8 cellular contexts compared by ENCODE assay signal in genomic region chr7:150404785-150405583, GRCh38. TPM values are rescaled to one million over a fixed set of nuclear protein-coding genes. Genes with fewer than 3 reads are reported as not detected.
A peak's percentile ranks its signal among the peaks of the same experiment; 100 is the strongest.
DNase-seq lines count a peak whose midpoint lies in the region; ATAC-seq and TF ChIP-seq lines count a peak whose summit lies in the region.

No MANE protein-coding gene starts in this region.

- peaks cover 22 to 75% (median 43%) of the 10 kb centered on the region in 6 donors for H3K4me1 ChIP-seq in spleen

- H3K27me3 ChIP-seq in spleen (replicated peaks in 1 of 7), result no peaks in the 10 kb centered on the region

- peak; percentile 46 for ATAC-seq in HG02938 (IDR thresholded peaks at IDR 0.05; ENCODE audit: unreplicated experiment)
- peak; percentile 36 for ATAC-seq in activated B cell treated with CpG ODN at 0.5 μM for 24 hours (ENCODE audit: low read depth)

- no peaks in the 10 kb centered on the region for H3K9me3 Mint-ChIP-seq in activated B cell treated with CpG ODN at 0.5 μM for 24 hours

- intact Hi-C loops in activated B cell treated with CpG ODN at 0.5 μM for 24 hours (cut with micrococcal nuclease), result loop anchor here (1.0 to 5.0 kb wide), 8 partner anchors 16 to 827 kb away; partner anchors contain the start of genes ABCB8, CHPF2, REPIN1 and SLC4A2
- intact Hi-C loops in spleen (cut with DNase I; ENCODE audit: low total_unique reads), result no loop called here

- H3K27ac Mint-ChIP-seq in activated B cell treated with CpG ODN at 0.5 μM for 24 hours, result peak overlapping the region; percentile 99

- H3K27ac ChIP-seq in 22Rv1 (peak overlapping the region; percentile 32; the same call in 1 of the 2 replicates), spleen (peak overlapping the region; percentile 94 to 98 (median 96))

- no peaks in the 10 kb centered on the region for H3K9me3 ChIP-seq in spleen

- peaks cover 73% of the 10 kb centered on the region for H3K4me1 Mint-ChIP-seq in activated B cell treated with CpG ODN at 0.5 μM for 24 hours

- peak; percentile 83 for TF ChIP-seq POLR2A in GM15510 (IDR thresholded peaks at IDR 0.05; ENCODE audit: borderline replicate concordance, extremely low read depth, insufficient read length)
- peak in 2 of 3 donors; percentile 9 to 65 for TF ChIP-seq POLR2A in spleen (IDR thresholded peaks at IDR 0.05)

- WGBS in spleen, 5 donors, result 0 to 1% (median 0%) methylated on average over 27 to 86 of the region's 86 CpGs

- peaks cover 23% of the 10 kb centered on the region for H3K36me3 Mint-ChIP-seq in activated B cell treated with CpG ODN at 0.5 μM for 24 hours (ENCODE audit: low read depth)

- no peaks in the 10 kb centered on the region for H3K27me3 Mint-ChIP-seq in activated B cell treated with CpG ODN at 0.5 μM for 24 hours

- CTCF ChIA-PET in activated B cell treated with CpG ODN at 0.5 μM for 24 hours (lab: Charles Lee), result interaction anchor here (0.6 to 4.8 kb wide), 10 partner anchors 16 to 82 kb away, joined by 3 to 19 read pairs (median 4); partner anchors contain the start of genes ACTR3C and LRRC61

- DNase-seq in NCI-H2107 (lab: John Stamatoyannopoulos, UW) (peak; percentile 47), activated B cell treated with CpG ODN at 0.5 μM for 24 hours (peak; percentile 78), cardiac fibroblast (ENCODE audit: low read depth in 2 of 2) (peak; percentile 89 to 94), islet precursor cell (peak; percentile 92), spleen (peak; percentile 96)

- peak overlapping the region; percentile 63 to 66 for H3K4me3 ChIP-seq in cardiac fibroblast (replicated peaks in 1 of 2; ENCODE audit: low read depth in 2 of 2, low read length in 2 of 2)
- H3K4me3 ChIP-seq in spleen, result peak overlapping the region; percentile 53 to 87 (median 57)

- peaks cover 0 to 20% (median 6%) of the 10 kb centered on the region in 6 donors for H3K36me3 ChIP-seq in spleen

- peak; percentile 75 for TF ChIP-seq CTCF in 22Rv1 (IDR thresholded peaks at IDR 0.05)
- TF ChIP-seq CTCF in activated B cell treated with CpG ODN at 0.5 μM for 24 hours (IDR thresholded peaks at IDR 0.05), result no peak
- TF ChIP-seq CTCF in cardiac fibroblast (IDR thresholded peaks at IDR 0.05; ENCODE audit: low read depth, low read length), result no peak
- TF ChIP-seq CTCF in spleen (IDR thresholded peaks at IDR 0.05 in 8 of 11, conservative IDR thresholded peaks at IDR 0.05 in 3 of 11), result peak in 5 of 11 experiments; percentile 7 to 41 (median 36)

- POLR2A ChIA-PET in activated B cell treated with CpG ODN at 0.5 μM for 24 hours (lab: Charles Lee), result interaction anchor here (0.7 to 13.4 kb wide), 16 partner anchors 10 to 567 kb away, joined by 3 to 421 read pairs (median 4); partner anchors contain the start of genes GIMAP1, REPIN1, ZNF775 and ZNF862

- peak overlapping the region; percentile 91 for H3K4me3 Mint-ChIP-seq in activated B cell treated with CpG ODN at 0.5 μM for 24 hours

RNA-seq across cellular contexts. Expression of gene ZNF775, which starts 25.9 kb away (rescaled TPM):
- total RNA-seq in activated B cell treated with CpG ODN at 0.5 μM for 24 hours (8.0 and 8.8 TPM in 2 replicates), spleen (1 to 10 TPM; 2.2 to 5.7 (median 4.5) TPM)
- polyA plus RNA-seq in spleen, result 1 to 10 TPM; 2.0 to 2.9 (median 2.6) TPM

RNA-seq across cellular contexts. Expression of gene REPIN1, which starts 36.4 kb away (rescaled TPM):
- total RNA-seq in activated B cell treated with CpG ODN at 0.5 μM for 24 hours (106 and 116 TPM in 2 replicates), spleen (100 to 1,000 TPM in 6 of 7 donors, 10 to 100 TPM in 1; 99.3 to 126 (median 114) TPM)
- polyA plus RNA-seq in spleen, result 10 to 100 TPM; 47.9 to 75.7 (median 55.0) TPM

RNA-seq across cellular contexts. Expression of gene GIMAP8, which starts 45.4 kb away (rescaled TPM):
- total RNA-seq in activated B cell treated with CpG ODN at 0.5 μM for 24 hours, result 0.22 TPM in 1 of 2 replicates, not detected in the other
- 10 to 100 TPM; 47.6 to 96.0 (median 65.3) TPM for total RNA-seq in spleen
- 10 to 100 TPM; 10.9 to 27.3 (median 14.7) TPM for polyA plus RNA-seq in spleen

Comparison
In these comparisons a context has a peak if more than half of its experiments do, and no peak if none do; other contexts are left out.
1. Peak in every context shown above with its lines: DNase-seq, ATAC-seq, H3K4me3 ChIP-seq and H3K27ac ChIP-seq.
2. RNA of gene GIMAP8, which starts 45.4 kb away (total RNA-seq): 47.6 to 96.0 TPM in spleen; 0.22 TPM in activated B cell treated with CpG ODN at 0.5 μM for 24 hours; every median in the first group is over 10 times any median in the second.